ENCODE assay signal across 8 cellular contexts in genomic region chr7:155489862-155490696, GRCh38.
DNase-seq lines count a peak whose midpoint lies in the region; ATAC-seq lines count a peak whose summit lies in the region.

No MANE protein-coding gene starts in this region.

- H3K36me3 ChIP-seq in mucosa of stomach (ENCODE audit: control insufficient read depth, insufficient read depth, low read length), result no peaks in the 10 kb centered on the region

- no peaks in the 10 kb centered on the region for H3K9me3 Mint-ChIP-seq in central memory CD8-positive, alpha-beta T cell

- H3K4me1 Mint-ChIP-seq in central memory CD8-positive, alpha-beta T cell, result peaks cover 15% of the 10 kb centered on the region

- H3K36me3 Mint-ChIP-seq in central memory CD8-positive, alpha-beta T cell (ENCODE audit: insufficient read depth), result peaks cover 1% of the 10 kb centered on the region

- peaks cover 63% of the 10 kb centered on the region for H3K27me3 Mint-ChIP-seq in central memory CD8-positive, alpha-beta T cell

- peaks cover 51% of the 10 kb centered on the region for H3K27me3 ChIP-seq in mucosa of stomach (ENCODE audit: control insufficient read depth, insufficient read depth, low read length)

- H3K4me3 ChIP-seq in mucosa of stomach (ENCODE audit: low read length), result peak overlapping the region; percentile 31

- peak overlapping the region; percentile 14 for H3K9ac ChIP-seq in mucosa of stomach (ENCODE audit: low read length)

- peaks cover 18% of the 10 kb centered on the region for H3K4me1 ChIP-seq in mucosa of stomach (ENCODE audit: control insufficient read depth, insufficient read depth, low read length)

- no peaks in the 10 kb centered on the region for H3K9me3 ChIP-seq in mucosa of stomach (ENCODE audit: control insufficient read depth, low read length)

- no peak for DNase-seq in central memory CD8-positive, alpha-beta T cell (ENCODE audit: low spot score in 2 of 2)
- DNase-seq in hypothalamus (lab: John Stamatoyannopoulos, UW) (no peak), NCI-H1417 treated with DMSO at 0.1 percent for 48 hours (lab: John Stamatoyannopoulos, UW) (no peak), SKM-1 treated with dmso at 0.1 percent for 144 hours (lab: John Stamatoyannopoulos, UW; ENCODE audit: unreplicated experiment) (no peak)

- ATAC-seq in GM18502 (IDR thresholded peaks at IDR 0.05; ENCODE audit: poor library complexity, unreplicated experiment), result peak; percentile 31
- peak; percentile 33 for ATAC-seq in HG03045 (IDR thresholded peaks at IDR 0.05; ENCODE audit: unreplicated experiment)
- ATAC-seq in central memory CD8-positive, alpha-beta T cell (replicated peaks; ENCODE audit: extremely low read depth, poor library complexity, severe bottlenecking), result no peak
- ATAC-seq in HG03108 (IDR thresholded peaks at IDR 0.05; ENCODE audit: unreplicated experiment), result no peak

- peak overlapping the region; percentile 75 for H3K4me3 Mint-ChIP-seq in central memory CD8-positive, alpha-beta T cell

- peak overlapping the region; percentile 82 for H3K27ac Mint-ChIP-seq in central memory CD8-positive, alpha-beta T cell (ENCODE audit: low read depth)

Comparison
In these comparisons a context has a peak if more than half of its experiments do, and no peak if none do; other contexts are left out.
1. ATAC-seq: peak in GM18502 (single experiment) and HG03045 (single experiment); none in central memory CD8-positive, alpha-beta T cell (single experiment) and HG03108 (single experiment).